Comparison of ENCODE assay signal across 8 cellular contexts in genomic region chr5:95554331-95554646, GRCh38. TPM values are rescaled to one million over a fixed set of nuclear protein-coding genes. Genes with fewer than 3 reads are reported as not detected.
DNase-seq lines count a peak whose midpoint lies in the region; ATAC-seq and TF ChIP-seq lines count a peak whose summit lies in the region.

No MANE protein-coding gene starts in this region.

- WGBS in prostate gland: 0% methylated on average over 6 of the region's 6 CpGs

- POLR2A ChIA-PET in Panc1 (lab: Charles Lee): no interaction called here

- TF ChIP-seq CTCF in Panc1 (IDR thresholded peaks at IDR 0.05) (no peak), prostate gland (IDR thresholded peaks at IDR 0.05) (no peak)

- in situ Hi-C loops in Panc1 (cut with HindIII; ENCODE audit: low pct_unique_long_range_greater_than_20kb, low sequenced_read_pairs): no loop called here

- H3K36me3 ChIP-seq in Panc1 (ENCODE audit: control insufficient read depth, insufficient read depth, low read length): peaks cover 16% of the 10 kb centered on the region
- no peaks in the 10 kb centered on the region for H3K36me3 ChIP-seq in prostate gland

- BruUV-seq in Panc1 (replicated peaks; lab: Mats Ljungman, UMichigan): TSS peak; percentile 71

- H3K4me1 ChIP-seq in Panc1 (ENCODE audit: control insufficient read depth, insufficient read depth, low read length): peaks cover 16% of the 10 kb centered on the region; the same call in 1 of the 2 replicates
- H3K4me1 ChIP-seq in prostate gland (replicated peaks): no peaks in the 10 kb centered on the region

- CTCF ChIA-PET in Panc1 (lab: Charles Lee): interaction anchor here (0.6 kb wide), 1 partner anchor 327 kb away, joined by 10 read pairs; no protein-coding TSS in a partner anchor

- H3K4me3 ChIP-seq in Panc1 (ENCODE audit: low read depth in 2 of 2, low read length in 2 of 2) (peak overlapping the region; percentile 70 to 89), prostate gland (peak overlapping the region; percentile 76 to 84)

- H3K27me3 ChIP-seq in Panc1 (ENCODE audit: control insufficient read depth, insufficient read depth, low read length) (no peaks in the 10 kb centered on the region), prostate gland (replicated peaks; ENCODE audit: insufficient read depth) (no peaks in the 10 kb centered on the region)

- TF ChIP-seq POLR2A in prostate gland (IDR thresholded peaks at IDR 0.05): no peak

- H3K27ac ChIP-seq in Panc1 (ENCODE audit: low read length) (peak overlapping the region; percentile 94), epithelial cell of prostate (peak overlapping the region; percentile 76), prostate gland (peak overlapping the region; percentile 92 to 94)

- H3K9me3 ChIP-seq in Panc1 (ENCODE audit: control insufficient read depth, insufficient read depth, low read depth, low read length) (no peaks in the 10 kb centered on the region), prostate gland (no peaks in the 10 kb centered on the region)

- intact Hi-C loops in Panc1 (cut with micrococcal nuclease; ENCODE audit: unreplicated experiment): loop anchor here (10.0 kb wide), 1 partner anchor 61 kb away; no protein-coding TSS in a partner anchor
- intact Hi-C loops in prostate gland (cut with DNase I): loop anchor here (2.0 to 10.0 kb wide), 2 partner anchors 93 to 291 kb away; partner anchors contain the start of gene RFESD

- DNase-seq in Panc1 (ENCODE audit: low read depth, low spot score) (no peak), epithelial cell of prostate (ENCODE audit: low read depth, low spot score) (no peak), prostate gland (ENCODE audit: low spot score) (no peak), midbrain (lab: John Stamatoyannopoulos, UW) (no peak)
- DNase-seq in stimulated activated CD4-positive, alpha-beta T cell treated with anti-CD3 and anti-CD28 coated beads, Interleukin-1b, Interleukin-23, amount 100 ng/mL, for 48 hours: no peak
- DNase-seq in activated CD4-positive, CD25-positive, alpha-beta regulatory T cell (lab: John Stamatoyannopoulos, UW): no peak

- ATAC-seq in GM18870 (IDR thresholded peaks at IDR 0.05; ENCODE audit: unreplicated experiment): peak; percentile 16
- peak; percentile 29 for ATAC-seq in HG02759 (IDR thresholded peaks at IDR 0.05; ENCODE audit: unreplicated experiment)
- peak; percentile 36; the same call in 1 of the 2 replicates for ATAC-seq in Panc1

RNA-seq across cellular contexts. Expression of gene SKIC3, which starts 0.5 kb away (rescaled TPM):
- total RNA-seq in Panc1 (2021; ENCODE audit: unreplicated experiment): 69.1 TPM
- 22.4 TPM for polyA plus RNA-seq in Panc1 (2012; ENCODE audit: insufficient read length)
- total RNA-seq in prostate gland: 10 to 100 TPM; 44.9 to 73.9 TPM

RNA-seq across cellular contexts. Expression of gene ARSK, which starts 0.6 kb away (rescaled TPM):
- total RNA-seq in Panc1 (2021; ENCODE audit: unreplicated experiment) (13.7 TPM), prostate gland (10 to 100 TPM in 1 of 2 donors, 1 to 10 TPM in 1; 7.3 to 23.3 TPM)
- polyA plus RNA-seq in Panc1 (2012; ENCODE audit: insufficient read length): 7.2 TPM
